31 cellular contexts compared by ENCODE assay signal in genomic region chr11:120651396-120651795, GRCh38.
"Had no signal": no experiment of that assay in that cellular context is flagged by ENCODE, and none has a peak within 500 bp of the region (broad histone marks: within the 10 kb centered on the region; RNA-seq: fewer than 3 reads in every experiment).

No MANE protein-coding gene starts in this region.

- H3K4me3 ChIP-seq: adrenal gland, ascending aorta, cardiac muscle cell had no signal

- ATAC-seq: activated CD8-positive, alpha-beta T cell treated with anti-CD3 and anti-CD28 coated beads for 36 hours; activated naive CD4-positive, alpha-beta T cell treated with anti-CD3 and anti-CD28 coated beads, Interleukin-2, amount 50 U/mL, for 72 hours; activated T-cell treated with anti-CD3 and anti-CD28 coated beads, Interleukin-2, amount 50 U/mL, for 4 hours; activated T-cell treated with anti-CD3 and anti-CD28 coated beads, Interleukin-2, amount 50 U/mL, for 72 hours; activated T-helper 17 cell treated with anti-CD3 and anti-CD28 coated beads, Interleukin-2, amount 50 U/mL, for 72 hours had no signal

- H3K4me1 ChIP-seq: adrenal gland, ascending aorta had no signal

- H3K27ac ChIP-seq: adrenal gland, ascending aorta, cardiac muscle cell, VCaP had no signal

- H3K27me3 ChIP-seq: adrenal gland, ascending aorta had no signal

- H3K9me3 ChIP-seq: adrenal gland, ascending aorta had no signal

- H3K36me3 ChIP-seq: adrenal gland, ascending aorta, cardiac muscle cell had no signal

- DNase-seq: activated B cell treated with CpG ODN at 0.5 μM for 24 hours; activated CD4-positive, alpha-beta memory T cell treated with anti-CD3 and anti-CD28 coated beads for 36 hours; activated CD4-positive, alpha-beta T cell treated with anti-CD3 and anti-CD28 coated beads for 4 hours; activated CD4-positive, alpha-beta T cell treated with anti-CD3 and anti-CD28 coated beads, Interleukin-2, amount 10 ng/mL, durations not matched to agents 24 days and 14 days; activated CD4-positive, alpha-beta T cell treated with anti-CD3 and anti-CD28 coated beads, Interleukin-2, amount 50 U/mL, for 1 hour; activated CD4-positive, alpha-beta T cell treated with anti-CD3 and anti-CD28 coated beads, Interleukin-2, amount 50 U/mL, for 4 hours; activated CD4-positive, CD25-positive, alpha-beta regulatory T cell treated with anti-CD3 and anti-CD28 coated beads, Interleukin-2, amount 50 U/mL, for 72 hours; activated CD8-positive, alpha-beta memory T cell treated with anti-CD3 and anti-CD28 coated beads, Interleukin-2, amount 50 U/mL, for 4 hours; activated CD8-positive, alpha-beta T cell treated with anti-CD3 and anti-CD28 coated beads for 36 hours; activated effector memory CD4-positive, alpha-beta T cell treated with anti-CD3 and anti-CD28 coated beads, Interleukin-2, amount 50 U/mL, for 16 hours; activated gamma-delta T cell treated with Interleukin-2 at 50 U/mL for 16 hours; activated naive CD4-positive, alpha-beta T cell; activated naive CD4-positive, alpha-beta T cell treated with anti-CD3 and anti-CD28 coated beads for 36 hours; activated naive CD4-positive, alpha-beta T cell treated with anti-CD3 and anti-CD28 coated beads, Interleukin-2, amount 50 U/mL, for 16 hours; activated naive CD8-positive, alpha-beta T cell treated with anti-CD3 and anti-CD28 coated beads for 36 hours; activated T-cell treated with anti-CD3 and anti-CD28 coated beads for 4 hours; activated T-cell treated with anti-CD3 and anti-CD28 coated beads, Interleukin-2, amount 50 U/mL, for 1 hour; activated T-cell treated with anti-CD3 and anti-CD28 coated beads, Interleukin-2, amount 50 U/mL, for 4 hours; activated T-cell treated with anti-CD3 and anti-CD28 coated beads, Interleukin-2, amount 50 U/mL, for 72 hours; adrenal gland; amniotic stem cell; cerebellar nuclear complex; SW 1271; T-helper 1 cell; T-helper 2 cell; T-helper 9 cell had no signal
